ENCODE assay signal across 24 cellular contexts in genomic region chr10:110995301-110995700, GRCh38.
"Had no signal": no experiment of that assay in that cellular context is flagged by ENCODE, and none has a peak within 500 bp of the region (broad histone marks: within the 10 kb centered on the region; RNA-seq: fewer than 3 reads in every experiment).

No MANE protein-coding gene starts in this region.

- H3K4me1 ChIP-seq: breast epithelium had no signal

- H3K9me3 ChIP-seq: adrenal gland, breast epithelium had no signal

- H3K4me3 Mint-ChIP-seq: activated CD8-positive, alpha-beta T cell treated with anti-CD3 and anti-CD28 coated beads, Interleukin-2, amount 10 ng/mL, durations not matched to agents 7 days and 5 days; activated naive CD8-positive, alpha-beta T cell treated with anti-CD3 and anti-CD28 coated beads, Interleukin-2, amount 10 ng/mL, durations not matched to agents 7 days and 5 days; T-helper 1 cell treated with Interleukin-12 subunit alpha and Interleukin-12 subunit beta and Interleukin-4 antibody, amounts not matched to agents 30 μg/mL and 1 μg/mL, for 36 hours; WTC11 had no signal

- DNase-seq: activated CD4-positive, alpha-beta T cell treated with anti-CD3 and anti-CD28 coated beads for 48 hours; activated CD4-positive, alpha-beta T cell treated with anti-CD3 and anti-CD28 coated beads, Interleukin-2, amount 50 U/mL, for 4 hours; activated CD4-positive, CD25-positive, alpha-beta regulatory T cell treated with anti-CD3 and anti-CD28 coated beads, Interleukin-2, amount 50 U/mL, for 72 hours; activated CD8-positive, alpha-beta memory T cell treated with anti-CD3 and anti-CD28 coated beads, Interleukin-2, amount 50 U/mL, for 48 hours; activated CD8-positive, alpha-beta T cell treated with anti-CD3 and anti-CD28 coated beads, Interleukin-2, amount 10 ng/mL, durations not matched to agents 7 days and 5 days; activated naive CD4-positive, alpha-beta T cell treated with anti-CD3 and anti-CD28 coated beads, Interleukin-2, amount 50 U/mL, for 16 hours; activated naive CD8-positive, alpha-beta T cell treated with anti-CD3 and anti-CD28 coated beads, Interleukin-2, amount 10 ng/mL, durations not matched to agents 7 days and 5 days; activated T-cell treated with anti-CD3 and anti-CD28 coated beads, Interleukin-2, amount 50 U/mL, for 1 hour; adrenal gland; anterior cingulate cortex; Karpas-422; MM.1S; NCI-H1105; NCI-H1436; NCI-H1694 treated with DMSO at 0.1 percent for 48 hours; NCI-H2029 treated with DMSO at 0.1 percent for 48 hours; NCI-H510A treated with DMSO at 0.1 percent for 48 hours; NCI-H69; NK-92 treated with Interleukin-12 subunit alpha and Interleukin-12 subunit beta, amount 100 ng/mL, for 24 hours; SHP77 treated with DMSO at 0.1 percent for 48 hours; T-helper 9 cell had no signal

- H3K27ac ChIP-seq: adrenal gland, breast epithelium had no signal

- H3K4me3 ChIP-seq: adrenal gland, breast epithelium had no signal

- H3K27ac Mint-ChIP-seq: activated CD8-positive, alpha-beta T cell treated with anti-CD3 and anti-CD28 coated beads, Interleukin-2, amount 10 ng/mL, durations not matched to agents 7 days and 5 days; activated naive CD8-positive, alpha-beta T cell treated with anti-CD3 and anti-CD28 coated beads, Interleukin-2, amount 10 ng/mL, durations not matched to agents 7 days and 5 days; T-helper 1 cell treated with Interleukin-12 subunit alpha and Interleukin-12 subunit beta and Interleukin-4 antibody, amounts not matched to agents 30 μg/mL and 1 μg/mL, for 36 hours; WTC11 had no signal

- H3K36me3 ChIP-seq: adrenal gland, breast epithelium had no signal

- H3K27me3 ChIP-seq: adrenal gland, breast epithelium had no signal

- H3K9me3 Mint-ChIP-seq: activated naive CD8-positive, alpha-beta T cell treated with anti-CD3 and anti-CD28 coated beads, Interleukin-2, amount 10 ng/mL, durations not matched to agents 7 days and 5 days; T-helper 1 cell treated with Interleukin-12 subunit alpha and Interleukin-12 subunit beta and Interleukin-4 antibody, amounts not matched to agents 30 μg/mL and 1 μg/mL, for 36 hours had no signal

- ATAC-seq: activated CD8-positive, alpha-beta T cell treated with anti-CD3 and anti-CD28 coated beads, Interleukin-2, amount 10 ng/mL, durations not matched to agents 7 days and 5 days; WTC11 had no signal

- H3K27me3 Mint-ChIP-seq: activated naive CD8-positive, alpha-beta T cell treated with anti-CD3 and anti-CD28 coated beads, Interleukin-2, amount 10 ng/mL, durations not matched to agents 7 days and 5 days had no signal
